Comparison of ENCODE assay signal across 9 cellular contexts in genomic region chr11:27473017-27473406, GRCh38. TPM values are rescaled to one million over a fixed set of nuclear protein-coding genes. Genes with fewer than 3 reads are reported as not detected.
DNase-seq lines count a peak whose midpoint lies in the region; ATAC-seq, FAIRE-seq and TF ChIP-seq lines count a peak whose summit lies in the region.
"Had no signal": no experiment of that assay in that cellular context is flagged by ENCODE, and none has a peak within 500 bp of the region (broad histone marks: within the 10 kb centered on the region; RNA-seq: fewer than 3 reads in every experiment).

No MANE protein-coding gene starts in this region.

- H3K4me1 ChIP-seq in stomach smooth muscle (ENCODE audit: control insufficient read depth, insufficient read depth, low read length) = peaks cover 5% of the 10 kb centered on the region

- intact Hi-C loops in left colon (cut with DNase I, micrococcal nuclease) = no loop called here

- DNase-seq in NCI-H82 treated with DMSO at 0.1 percent for 48 hours (lab: John Stamatoyannopoulos, UW; ENCODE audit: unreplicated experiment) = peak; percentile 77
- DNase-seq in NCI-H82 (lab: John Stamatoyannopoulos, UW) = no peak
- DNase-seq in astrocyte of the spinal cord (ENCODE audit: low read depth, low spot score) = no peak
- no peak for DNase-seq in left colon
- DNase-seq in stimulated activated CD4-positive, alpha-beta T cell treated with anti-CD3 and anti-CD28 coated beads, Interleukin-4, amount 100 ng/mL, for 1 hour = no peak
- no peak for DNase-seq in RCC 7860 (ENCODE audit: low spot score)

- no peaks in the 10 kb centered on the region for H3K27me3 ChIP-seq in stomach smooth muscle (ENCODE audit: control insufficient read depth in 1 of 2, insufficient read depth in 2 of 2, low read length in 2 of 2)

- no peak for TF ChIP-seq CTCF in astrocyte of the spinal cord (IDR thresholded peaks at IDR 0.05; ENCODE audit: low read depth, low read length)

- peak; percentile 24 for ATAC-seq in left colon
- no peak for ATAC-seq in HG02840 (IDR thresholded peaks at IDR 0.05; ENCODE audit: low FRiP score, unreplicated experiment)

- peak overlapping the region; percentile 53 for H3K4me3 ChIP-seq in astrocyte of the spinal cord (ENCODE audit: low read depth, low read length)
- peak overlapping the region; percentile 69 to 91 for H3K4me3 ChIP-seq in stomach smooth muscle (ENCODE audit: low read length in 2 of 2)

- in situ Hi-C loops in astrocyte of the spinal cord (cut with HindIII; ENCODE audit: low sequenced_read_pairs) = no loop called here

- peak overlapping the region; percentile 81 for H3K27ac ChIP-seq in stomach smooth muscle (ENCODE audit: low read length)

- H3K9me3 ChIP-seq in stomach smooth muscle (ENCODE audit: control insufficient read depth in 2 of 2, low read length in 2 of 2) = no peaks in the 10 kb centered on the region

- FAIRE-seq in RCC 7860 (lab: Jason Lieb, UNC) = no peak
- FAIRE-seq: frontal cortex had no signal

- H3K9ac ChIP-seq in stomach smooth muscle (ENCODE audit: low read length in 2 of 2) = peak overlapping the region; percentile 6 to 7

- H3K36me3 ChIP-seq in stomach smooth muscle (ENCODE audit: control insufficient read depth in 2 of 2, insufficient read depth in 2 of 2, low read length in 2 of 2) = no peaks in the 10 kb centered on the region

RNA-seq across cellular contexts. Expression of gene LGR4, which starts 0.4 kb away (rescaled TPM):
- total RNA-seq in left colon = 100 to 1,000 TPM; 120 to 125 TPM

RNA-seq across cellular contexts. Expression of gene LIN7C, which starts 33.6 kb away (rescaled TPM):
- 10 to 100 TPM; 43.3 to 44.3 TPM for total RNA-seq in left colon
